Comparison of ENCODE assay signal across 2 cellular contexts in the genomic region with DNA sequence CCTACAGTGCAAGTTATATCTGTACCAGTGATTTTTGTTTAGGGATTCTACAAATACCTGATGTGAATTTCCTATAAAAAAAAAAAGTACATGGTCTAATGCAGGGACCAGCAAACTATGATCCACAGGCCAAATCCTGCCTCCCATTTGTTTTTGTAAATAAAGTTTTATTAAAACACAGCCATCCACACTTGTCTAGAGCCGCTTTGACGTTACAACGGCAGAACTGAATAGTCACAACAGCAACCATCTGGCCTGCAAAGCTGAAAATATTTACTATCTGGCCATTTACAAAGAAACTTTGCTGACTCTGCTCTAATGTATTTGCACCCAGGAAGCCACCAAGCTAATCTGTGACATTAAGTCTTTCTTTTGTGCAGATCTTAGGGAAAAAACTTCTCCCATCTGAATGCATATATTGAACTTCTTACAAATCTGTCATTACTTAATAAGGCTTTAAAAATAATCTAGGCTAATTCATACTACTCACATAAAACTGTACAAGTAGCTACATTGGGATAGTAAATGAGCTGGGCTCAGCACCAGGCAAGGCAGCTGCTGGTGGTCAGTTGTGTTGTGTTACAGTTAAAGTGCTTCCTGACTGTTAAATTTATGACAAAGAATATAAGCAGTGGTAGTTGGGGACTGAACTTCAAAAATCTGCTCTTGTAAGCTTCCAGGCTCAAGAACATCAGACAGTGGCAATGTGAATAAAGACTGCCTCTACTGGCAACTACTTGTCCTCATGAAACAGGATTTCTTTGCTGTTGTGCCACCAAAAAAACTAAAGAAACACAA.
TF ChIP-seq lines count a peak whose summit lies in the region.

No MANE protein-coding gene starts in this region.

TF ChIP-seq in SK-N-SH, 30 proteins besides CTCF, POLR2A, EP300 and RAD21 (continued from another document):
- TF ChIP-seq, protein P1, sequence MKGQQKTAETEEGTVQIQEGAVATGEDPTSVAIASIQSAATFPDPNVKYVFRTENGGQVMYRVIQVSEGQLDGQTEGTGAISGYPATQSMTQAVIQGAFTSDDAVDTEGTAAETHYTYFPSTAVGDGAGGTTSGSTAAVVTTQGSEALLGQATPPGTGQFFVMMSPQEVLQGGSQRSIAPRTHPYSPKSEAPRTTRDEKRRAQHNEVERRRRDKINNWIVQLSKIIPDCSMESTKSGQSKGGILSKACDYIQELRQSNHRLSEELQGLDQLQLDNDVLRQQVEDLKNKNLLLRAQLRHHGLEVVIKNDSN (IDR thresholded peaks at IDR 0.05; ENCODE audit: borderline replicate concordance, low read depth): no peak
- TF ChIP-seq CHD2 (IDR thresholded peaks at IDR 0.05; ENCODE audit: low read length, partially characterized antibody) (no peak), MXI1 (IDR thresholded peaks at IDR 0.05; ENCODE audit: low read depth, low read length) (no peak), EZH2phosphoT487 (IDR thresholded peaks at IDR 0.05; ENCODE audit: borderline replicate concordance, low read depth) (no peak), YY1 (IDR thresholded peaks at IDR 0.05; ENCODE audit: low read depth) (no peak)
- TF ChIP-seq, protein P2, sequence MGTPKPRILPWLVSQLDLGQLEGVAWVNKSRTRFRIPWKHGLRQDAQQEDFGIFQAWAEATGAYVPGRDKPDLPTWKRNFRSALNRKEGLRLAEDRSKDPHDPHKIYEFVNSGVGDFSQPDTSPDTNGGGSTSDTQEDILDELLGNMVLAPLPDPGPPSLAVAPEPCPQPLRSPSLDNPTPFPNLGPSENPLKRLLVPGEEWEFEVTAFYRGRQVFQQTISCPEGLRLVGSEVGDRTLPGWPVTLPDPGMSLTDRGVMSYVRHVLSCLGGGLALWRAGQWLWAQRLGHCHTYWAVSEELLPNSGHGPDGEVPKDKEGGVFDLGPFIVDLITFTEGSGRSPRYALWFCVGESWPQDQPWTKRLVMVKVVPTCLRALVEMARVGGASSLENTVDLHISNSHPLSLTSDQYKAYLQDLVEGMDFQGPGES (IDR thresholded peaks at IDR 0.05; ENCODE audit: low read depth, low read length): no peak

TF ChIP-seq in SK-N-SH treated with all-trans-retinoic acid at 6 μM for 48 hours, 23 proteins besides CTCF, POLR2A, EP300 and RAD21:
- TF ChIP-seq, protein P3, sequence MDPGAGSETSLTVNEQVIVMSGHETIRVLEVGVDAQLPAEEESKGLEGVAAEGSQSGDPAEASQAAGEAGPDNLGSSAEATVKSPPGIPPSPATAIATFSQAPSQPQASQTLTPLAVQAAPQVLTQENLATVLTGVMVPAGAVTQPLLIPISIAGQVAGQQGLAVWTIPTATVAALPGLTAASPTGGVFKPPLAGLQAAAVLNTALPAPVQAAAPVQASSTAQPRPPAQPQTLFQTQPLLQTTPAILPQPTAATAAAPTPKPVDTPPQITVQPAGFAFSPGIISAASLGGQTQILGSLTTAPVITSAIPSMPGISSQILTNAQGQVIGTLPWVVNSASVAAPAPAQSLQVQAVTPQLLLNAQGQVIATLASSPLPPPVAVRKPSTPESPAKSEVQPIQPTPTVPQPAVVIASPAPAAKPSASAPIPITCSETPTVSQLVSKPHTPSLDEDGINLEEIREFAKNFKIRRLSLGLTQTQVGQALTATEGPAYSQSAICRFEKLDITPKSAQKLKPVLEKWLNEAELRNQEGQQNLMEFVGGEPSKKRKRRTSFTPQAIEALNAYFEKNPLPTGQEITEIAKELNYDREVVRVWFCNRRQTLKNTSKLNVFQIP (CRISPR knock-in tag; IDR thresholded peaks at IDR 0.05; ENCODE audit: borderline replicate concordance, low read depth): no peak
- TF ChIP-seq ZNF70 (CRISPR knock-in tag; IDR thresholded peaks at IDR 0.05) (no peak), TOX (CRISPR knock-in tag; IDR thresholded peaks at IDR 0.05; ENCODE audit: borderline replicate concordance) (no peak), ZNF565 (CRISPR knock-in tag; conservative IDR thresholded peaks at IDR 0.05; ENCODE audit: low read depth) (no peak), GLIS3 (CRISPR knock-in tag; IDR thresholded peaks at IDR 0.05) (no peak), ZFP3 (CRISPR knock-in tag; IDR thresholded peaks at IDR 0.05) (no peak), TCF4 (CRISPR knock-in tag; IDR thresholded peaks at IDR 0.05; ENCODE audit: borderline replicate concordance) (no peak), CSDC2 (CRISPR knock-in tag; IDR thresholded peaks at IDR 0.05) (no peak), SNAI2 (CRISPR knock-in tag; IDR thresholded peaks at IDR 0.05) (no peak)
